17 cellular contexts compared by ENCODE assay signal in genomic region chr9:136530472-136531089, GRCh38. TPM values are rescaled to one million over a fixed set of nuclear protein-coding genes. Genes with fewer than 3 reads are reported as not detected.
A peak's percentile ranks its signal among the peaks of the same experiment; 100 is the strongest.
DNase-seq lines count a peak whose midpoint lies in the region; ATAC-seq and TF ChIP-seq lines count a peak whose summit lies in the region.
"Had no signal": no experiment of that assay in that cellular context is flagged by ENCODE, and none has a peak within 500 bp of the region (broad histone marks: within the 10 kb centered on the region; RNA-seq: fewer than 3 reads in every experiment).

No MANE protein-coding gene starts in this region.

- peak overlapping the region; percentile 19 for H3K4me3 Mint-ChIP-seq in activated T-cell treated with anti-CD3 and anti-CD28 coated beads, Interleukin-2, amount 50 U/mL, for 4 hours
- no peak overlapping the region for H3K4me3 Mint-ChIP-seq in WTC11

- intact Hi-C loops in left lung (cut with DNase I): no loop called here
- intact Hi-C loops in sciatic nerve (cut with DNase I): no loop called here

- H3K27ac Mint-ChIP-seq in WTC11: peak overlapping the region; percentile 57

- H3K4me1 ChIP-seq in left lung: peaks cover 55 to 96% of the 10 kb centered on the region in 2 donors

- H3K36me3 Mint-ChIP-seq in activated T-cell treated with anti-CD3 and anti-CD28 coated beads, Interleukin-2, amount 50 U/mL, for 4 hours (ENCODE audit: insufficient read depth): peaks cover 2% of the 10 kb centered on the region
- H3K36me3 Mint-ChIP-seq in WTC11: no peaks in the 10 kb centered on the region

- DNase-seq in activated T-cell treated with anti-CD3 and anti-CD28 coated beads, Interleukin-2, amount 50 U/mL, for 4 hours: no peak
- DNase-seq in activated T-cell treated with anti-CD3 and anti-CD28 coated beads for 4 hours (no peak), WTC11 (ENCODE audit: low spot score) (no peak), left lung (no peak), hippocampal formation (lab: John Stamatoyannopoulos, UW) (no peak), NCI-H2029 treated with DMSO at 0.1 percent for 48 hours (lab: John Stamatoyannopoulos, UW) (no peak), sciatic nerve (ENCODE audit: low spot score) (no peak)
- DNase-seq: activated CD8-positive, alpha-beta memory T cell treated with anti-CD3 and anti-CD28 coated beads, Interleukin-2, amount 50 U/mL, for 48 hours; aorta; foreskin fibroblast; islet precursor cell; MG63 had no signal

- peak overlapping the region in 1 of 2 donors; percentile 8 for H3K4me3 ChIP-seq in left lung
- H3K4me3 ChIP-seq in skin epidermis: no peak overlapping the region
- H3K4me3 ChIP-seq: MG63 had no signal

- POLR2A ChIA-PET in WTC11 (lab: Charles Lee): no interaction called here

- TF ChIP-seq CTCF in WTC11 (IDR thresholded peaks at IDR 0.05) (no peak), left lung (IDR thresholded peaks at IDR 0.05) (no peak)

- no peaks in the 10 kb centered on the region for H3K27me3 ChIP-seq in left lung
- H3K27me3 ChIP-seq: MG63 had no signal

- peak overlapping the region; percentile 29 to 87 for H3K27ac ChIP-seq in left lung
- H3K27ac ChIP-seq in skin epidermis: peak overlapping the region in 15 of 21 experiments; percentile 1 to 80 (median 59)
- H3K27ac ChIP-seq: VCaP had no signal

- CTCF ChIA-PET in WTC11 (lab: Charles Lee): interaction anchor here (0.7 to 3.4 kb wide), 14 partner anchors 9 to 141 kb away, joined by 3 to 15 read pairs (median 4); no protein-coding TSS in a partner anchor

- H3K27me3 Mint-ChIP-seq in activated T-cell treated with anti-CD3 and anti-CD28 coated beads, Interleukin-2, amount 50 U/mL, for 4 hours (ENCODE audit: low read depth): no peaks in the 10 kb centered on the region
- no peaks in the 10 kb centered on the region for H3K27me3 Mint-ChIP-seq in WTC11 (ENCODE audit: low read depth)

- no peaks in the 10 kb centered on the region for H3K9me3 ChIP-seq in left lung
- H3K9me3 ChIP-seq: MG63 had no signal

- H3K36me3 ChIP-seq in left lung: peaks cover 0 to 11% of the 10 kb centered on the region in 2 donors
- H3K36me3 ChIP-seq: MG63 had no signal

- H3K9me3 Mint-ChIP-seq in activated T-cell treated with anti-CD3 and anti-CD28 coated beads, Interleukin-2, amount 50 U/mL, for 4 hours: no peaks in the 10 kb centered on the region
- H3K9me3 Mint-ChIP-seq in WTC11: no peaks in the 10 kb centered on the region
- H3K9me3 Mint-ChIP-seq: nephron had no signal

- peaks cover 36% of the 10 kb centered on the region for H3K4me1 Mint-ChIP-seq in activated T-cell treated with anti-CD3 and anti-CD28 coated beads, Interleukin-2, amount 50 U/mL, for 4 hours (ENCODE audit: low read depth)
- peaks cover 21% of the 10 kb centered on the region for H3K4me1 Mint-ChIP-seq in WTC11

- ATAC-seq in activated T-cell treated with anti-CD3 and anti-CD28 coated beads, Interleukin-2, amount 50 U/mL, for 4 hours: no peak
- 0 out of 2 replicates have a peak, but pooled peaks have one; percentile 7 for ATAC-seq in WTC11
- ATAC-seq in left lung: no peak
- no peak for ATAC-seq in sciatic nerve
- ATAC-seq: HCT116, SK-N-SH treated with all-trans-retinoic acid at 6 μM for 48 hours had no signal

TF ChIP-seq in WTC11, 78 proteins besides CTCF, POLR2A, EP300 and RAD21:
- TF ChIP-seq ZNF219 (CRISPR knock-in tag; IDR thresholded peaks at IDR 0.05; ENCODE audit: borderline replicate concordance): no peak
- TF ChIP-seq ATF1 (CRISPR knock-in tag; IDR thresholded peaks at IDR 0.05): no peak
- no peak for TF ChIP-seq NR3C1 (CRISPR knock-in tag; conservative IDR thresholded peaks at IDR 0.05; ENCODE audit: low read depth)
- TF ChIP-seq E2F1 (CRISPR knock-in tag; IDR thresholded peaks at IDR 0.05): no peak
- TF ChIP-seq SMAD4 (CRISPR knock-in tag; IDR thresholded peaks at IDR 0.05): no peak
- no peak for TF ChIP-seq FOXJ3 (CRISPR knock-in tag; IDR thresholded peaks at IDR 0.05; ENCODE audit: borderline replicate concordance)
- no peak for TF ChIP-seq NR1H2 (CRISPR knock-in tag; IDR thresholded peaks at IDR 0.05)
- TF ChIP-seq E2F5 (CRISPR knock-in tag; IDR thresholded peaks at IDR 0.05): no peak
- no peak for TF ChIP-seq ZNF423 (CRISPR knock-in tag; IDR thresholded peaks at IDR 0.05)
- no peak for TF ChIP-seq NR2C2 (CRISPR knock-in tag; IDR thresholded peaks at IDR 0.05)
- TF ChIP-seq KAT7 (CRISPR knock-in tag; IDR thresholded peaks at IDR 0.05; ENCODE audit: borderline replicate concordance): no peak
- no peak for TF ChIP-seq ZNF263 (CRISPR knock-in tag; IDR thresholded peaks at IDR 0.05; ENCODE audit: low read depth)
- TF ChIP-seq MLX (CRISPR knock-in tag; IDR thresholded peaks at IDR 0.05): no peak
- no peak for TF ChIP-seq CBFB (CRISPR knock-in tag; IDR thresholded peaks at IDR 0.05; ENCODE audit: low read depth)
- TF ChIP-seq PRRX2 (CRISPR knock-in tag; IDR thresholded peaks at IDR 0.05): no peak
- TF ChIP-seq ELF4 (CRISPR knock-in tag; IDR thresholded peaks at IDR 0.05; ENCODE audit: low read depth): no peak

RNA-seq across cellular contexts. Expression of gene NOTCH1, which starts 15.3 kb away (rescaled TPM):
- 100 to 1,000 TPM; 124 to 128 (median 125) TPM for total RNA-seq in activated T-cell treated with anti-CD3 and anti-CD28 coated beads, Interleukin-2, amount 50 U/mL, for 4 hours
- total RNA-seq in WTC11 (2021) (76.7 to 95.6 TPM (median 79.2 TPM) in 3 replicates), left lung (100 to 1,000 TPM in 1 of 2 donors, 10 to 100 TPM in 1; 65.1 to 102 TPM), sciatic nerve (84.2 TPM)

RNA-seq across cellular contexts. Expression of gene SEC16A, which starts 47.7 kb away (rescaled TPM):
- total RNA-seq in activated T-cell treated with anti-CD3 and anti-CD28 coated beads, Interleukin-2, amount 50 U/mL, for 4 hours: 10 to 100 TPM; 76.6 to 84.0 (median 78.9) TPM
- total RNA-seq in WTC11 (2021): 52.1 to 70.9 TPM (median 52.3 TPM) in 3 replicates
- total RNA-seq in left lung: 10 to 100 TPM; 77.8 to 79.5 TPM
- 52.2 TPM for total RNA-seq in sciatic nerve
